ENCODE assay signal across 28 cellular contexts in genomic region chr17:29242051-29242450, GRCh38. TPM values are rescaled to one million over a fixed set of nuclear protein-coding genes. Genes with fewer than 3 reads are reported as not detected.
"Had no signal": no experiment of that assay in that cellular context is flagged by ENCODE, and none has a peak within 500 bp of the region (broad histone marks: within the 10 kb centered on the region; RNA-seq: fewer than 3 reads in every experiment).

No MANE protein-coding gene starts in this region.

- H3K9me3 ChIP-seq: adrenal gland, ascending aorta, esophagus squamous epithelium, gastrocnemius medialis, mucosa of descending colon, sigmoid colon, testis, vagina had no signal

- H3K27ac Mint-ChIP-seq: activated B cell treated with CpG ODN at 0.5 μM for 24 hours; activated CD4-positive, alpha-beta T cell treated with anti-CD3 and anti-CD28 coated beads for 36 hours; activated naive CD8-positive, alpha-beta T cell; activated T-helper 2 cell treated with anti-CD3 and anti-CD28 coated beads, Interferon-gamma antibody, Interleukin-2, Interleukin-4, amounts not matched to agents 10 μg/mL and 5 μg/mL and 100 μg/mL, durations not matched to agents 14 hours and 24 hours and 36 hours; effector memory CD8-positive, alpha-beta T cell; memory B cell had no signal

- H3K4me1 ChIP-seq: gastrocnemius medialis, testis had no signal

- H3K9me3 Mint-ChIP-seq: activated B cell treated with CpG ODN at 0.5 μM for 24 hours; activated T-cell treated with anti-CD3 and anti-CD28 coated beads, Interleukin-2, amount 50 U/mL, for 4 hours; activated T-helper 2 cell treated with anti-CD3 and anti-CD28 coated beads, Interferon-gamma antibody, Interleukin-2, Interleukin-4, amounts not matched to agents 10 μg/mL and 5 μg/mL and 100 μg/mL, durations not matched to agents 14 hours and 24 hours and 36 hours; effector memory CD8-positive, alpha-beta T cell; memory B cell; nephron progenitor cell had no signal

- H3K4me3 Mint-ChIP-seq: activated B cell treated with CpG ODN at 0.5 μM for 24 hours; activated CD4-positive, alpha-beta T cell treated with anti-CD3 and anti-CD28 coated beads for 36 hours; activated naive CD8-positive, alpha-beta T cell; activated T-cell treated with anti-CD3 and anti-CD28 coated beads, Interleukin-2, amount 50 U/mL, for 4 hours; effector memory CD8-positive, alpha-beta T cell; memory B cell; nephron progenitor cell had no signal

- H3K27me3 ChIP-seq: adrenal gland, ascending aorta, dorsolateral prefrontal cortex, esophagus squamous epithelium, gastrocnemius medialis, sigmoid colon, testis, vagina had no signal

- H3K36me3 Mint-ChIP-seq: memory B cell had no signal

- H3K27ac ChIP-seq: gastrocnemius medialis, testis had no signal

- H3K4me3 ChIP-seq: adrenal gland, ascending aorta, dorsolateral prefrontal cortex, esophagus squamous epithelium, gastrocnemius medialis, mucosa of descending colon, sigmoid colon, testis, vagina had no signal

- ATAC-seq: activated CD4-positive, alpha-beta T cell treated with anti-CD3 and anti-CD28 coated beads for 36 hours; activated T-cell treated with anti-CD3 and anti-CD28 coated beads, Interleukin-2, amount 50 U/mL, for 4 hours; effector memory CD8-positive, alpha-beta T cell; gastrocnemius medialis; mucosa of descending colon had no signal

- H3K36me3 ChIP-seq: adrenal gland, ascending aorta, esophagus squamous epithelium, gastrocnemius medialis, sigmoid colon, vagina had no signal

- H3K27me3 Mint-ChIP-seq: activated B cell treated with CpG ODN at 0.5 μM for 24 hours; activated CD4-positive, alpha-beta T cell treated with anti-CD3 and anti-CD28 coated beads for 36 hours; activated naive CD8-positive, alpha-beta T cell; effector memory CD8-positive, alpha-beta T cell; memory B cell had no signal

- DNase-seq: activated B cell treated with CpG ODN at 0.5 μM for 24 hours; activated CD4-positive, alpha-beta T cell treated with anti-CD3 and anti-CD28 coated beads, Interleukin-2, amount 50 U/mL, for 4 hours; activated CD8-positive, alpha-beta memory T cell treated with anti-CD3 and anti-CD28 coated beads for 24 hours; activated CD8-positive, alpha-beta memory T cell treated with anti-CD3 and anti-CD28 coated beads, Interleukin-2, amount 50 U/mL, for 4 hours; activated naive CD4-positive, alpha-beta T cell; activated T-cell treated with anti-CD3 and anti-CD28 coated beads, Interleukin-2, amount 50 U/mL, for 4 hours; central memory CD4-positive, alpha-beta T cell; effector memory CD8-positive, alpha-beta T cell; esophagus squamous epithelium; gastrocnemius medialis; left cardiac atrium; sigmoid colon; stimulated activated CD4-positive, alpha-beta T cell treated with anti-CD3 and anti-CD28 coated beads, Interleukin-4, amount 100 ng/mL, for 1 hour; stimulated activated naive CD4-positive, alpha-beta T cell; testis; trophoblast cell had no signal

RNA-seq across cellular contexts. Expression of gene CRYBA1, which starts 4.6 kb away (rescaled TPM):
- total RNA-seq: activated B cell treated with CpG ODN at 0.5 μM for 24 hours; activated CD4-positive, alpha-beta T cell treated with anti-CD3 and anti-CD28 coated beads for 36 hours; activated T-cell treated with anti-CD3 and anti-CD28 coated beads, Interleukin-2, amount 50 U/mL, for 4 hours; activated T-helper 2 cell treated with anti-CD3 and anti-CD28 coated beads, Interferon-gamma antibody, Interleukin-2, Interleukin-4, amounts not matched to agents 10 μg/mL and 5 μg/mL and 100 μg/mL, durations not matched to agents 14 hours and 24 hours and 36 hours; adrenal gland; ascending aorta; dorsolateral prefrontal cortex; esophagus squamous epithelium; gastrocnemius medialis; left cardiac atrium; liver; mucosa of descending colon; renal cortical epithelial cell; sigmoid colon; testis; vagina had no signal
- polyA plus RNA-seq: adrenal gland, liver, sigmoid colon had no signal
